Comparison of ENCODE assay signal across 1 cellular context in the genomic region with DNA sequence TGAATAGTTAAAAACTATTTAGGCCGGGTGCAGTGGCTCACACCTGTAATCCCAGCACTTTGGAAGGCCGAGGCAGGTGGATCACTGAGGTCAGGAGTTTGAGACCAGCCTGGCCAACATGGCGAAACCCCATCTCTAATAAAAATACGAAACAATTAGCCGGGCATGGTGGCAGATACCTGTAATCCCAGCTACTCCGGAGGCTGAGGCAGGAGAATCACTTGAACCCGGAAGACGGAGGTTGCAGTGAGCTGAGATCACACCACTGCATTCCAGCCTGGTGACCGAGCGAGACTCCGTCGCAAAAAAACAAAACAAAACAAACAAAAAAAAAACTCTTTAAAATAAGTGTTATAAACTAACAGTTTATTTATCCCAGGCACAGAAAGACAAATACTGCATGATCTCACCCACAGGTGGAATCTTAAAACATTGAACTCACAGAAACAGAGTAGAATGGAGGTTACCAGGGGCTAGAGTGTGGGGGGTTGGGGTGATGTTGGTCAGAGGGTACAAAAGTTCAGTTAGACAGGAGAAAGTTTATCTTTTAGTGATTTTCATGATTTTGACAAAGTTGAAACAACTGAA. TPM values are rescaled to one million over a fixed set of nuclear protein-coding genes. Genes with fewer than 3 reads are reported as not detected.
"Had no signal": no experiment of that assay in that cellular context is flagged by ENCODE, and none has a peak within 500 bp of the region (broad histone marks: within the 10 kb centered on the region; RNA-seq: fewer than 3 reads in every experiment).

No MANE protein-coding gene starts in this region.

RNA-seq across cellular contexts. Expression of a gene that starts 28.1 kb away (rescaled TPM):
- total RNA-seq: OCI-LY7 had no signal
